Comparison of ENCODE assay signal across 10 cellular contexts in genomic region chr5:35857606-35858205, GRCh38. TPM values are rescaled to one million over a fixed set of nuclear protein-coding genes. Genes with fewer than 3 reads are reported as not detected.
DNase-seq lines count a peak whose midpoint lies in the region; ATAC-seq, FAIRE-seq and TF ChIP-seq lines count a peak whose summit lies in the region.
"Had no signal": no experiment of that assay in that cellular context is flagged by ENCODE, and none has a peak within 500 bp of the region (broad histone marks: within the 10 kb centered on the region; RNA-seq: fewer than 3 reads in every experiment).

No MANE protein-coding gene starts in this region.

- POLR2A ChIA-PET in A549 (lab: Yijun Ruan, JAX) = no interaction called here
- POLR2A ChIA-PET in activated CD8-positive, alpha-beta T cell treated with anti-CD3 and anti-CD28 coated beads, Interleukin-2, amount 10 ng/mL, durations not matched to agents 7 days and 5 days (lab: Charles Lee) = interaction anchor here (1.0 to 4.1 kb wide), 10 partner anchors 23 to 72 kb away, joined by 3 to 30 read pairs (median 5); no protein-coding TSS in a partner anchor

- H3K9me3 ChIP-seq in A549 = no peaks in the 10 kb centered on the region

- no peak for TF ChIP-seq EP300 in A549 (IDR thresholded peaks at IDR 0.05)

- H3K27me3 Mint-ChIP-seq in activated CD8-positive, alpha-beta T cell treated with anti-CD3 and anti-CD28 coated beads, Interleukin-2, amount 10 ng/mL, durations not matched to agents 7 days and 5 days (ENCODE audit: low read depth) = no peaks in the 10 kb centered on the region
- H3K27me3 Mint-ChIP-seq in immature natural killer cell (ENCODE audit: low read depth in 3 of 3) = peaks cover 0 to 2% (median 2%) of the 10 kb centered on the region in 3 donors

- H3K27ac ChIP-seq in A549 = no peak overlapping the region

- peaks cover 86% of the 10 kb centered on the region for H3K4me1 Mint-ChIP-seq in activated CD8-positive, alpha-beta T cell treated with anti-CD3 and anti-CD28 coated beads, Interleukin-2, amount 10 ng/mL, durations not matched to agents 7 days and 5 days (ENCODE audit: low read depth)
- peaks cover 29 to 73% of the 10 kb centered on the region in 2 donors for H3K4me1 Mint-ChIP-seq in immature natural killer cell

- DNase-seq in A549 (ENCODE audit: low read depth in 1 of 2, low spot score in 1 of 2) = no peak
- no peak for DNase-seq in H54 (ENCODE audit: insufficient read length, low spot score)
- no peak for DNase-seq in activated CD8-positive, alpha-beta T cell treated with anti-CD3 and anti-CD28 coated beads, Interleukin-2, amount 10 ng/mL, durations not matched to agents 7 days and 5 days
- DNase-seq in immature natural killer cell = no peak
- DNase-seq in GM20000 (ENCODE audit: low spot score) = no peak
- DNase-seq in NCI-H1417 treated with DMSO at 0.1 percent for 48 hours (lab: John Stamatoyannopoulos, UW) = no peak
- no peak for DNase-seq in NCI-H187 (lab: John Stamatoyannopoulos, UW)
- DNase-seq: activated CD4-positive, alpha-beta T cell treated with anti-CD3 and anti-CD28 coated beads for 48 hours had no signal

- WGBS in A549 (ENCODE audit: missing lambda C conversion rate) = 10% methylated on average over 2 of the region's 2 CpGs

- FAIRE-seq in A549 (lab: Jason Lieb, UNC) (no peak), H54 (lab: Jason Lieb, UNC) (peak; percentile 94)
- FAIRE-seq: G401.6 had no signal

- TF ChIP-seq CTCF in A549 (IDR thresholded peaks at IDR 0.05) (no peak), GM20000 (IDR thresholded peaks at IDR 0.05; ENCODE audit: extremely low read depth, missing control alignments) (no peak)

- H3K9me3 Mint-ChIP-seq in activated CD8-positive, alpha-beta T cell treated with anti-CD3 and anti-CD28 coated beads, Interleukin-2, amount 10 ng/mL, durations not matched to agents 7 days and 5 days (ENCODE audit: insufficient read depth) = no peaks in the 10 kb centered on the region
- no peaks in the 10 kb centered on the region for H3K9me3 Mint-ChIP-seq in immature natural killer cell

- TF ChIP-seq RAD21 in A549 (conservative IDR thresholded peaks at IDR 0.05 in 1 of 2, IDR thresholded peaks at IDR 0.05 in 1 of 2) = no peak

- peak overlapping the region; percentile 85 for H3K4me3 Mint-ChIP-seq in activated CD8-positive, alpha-beta T cell treated with anti-CD3 and anti-CD28 coated beads, Interleukin-2, amount 10 ng/mL, durations not matched to agents 7 days and 5 days
- H3K4me3 Mint-ChIP-seq in immature natural killer cell = peak overlapping the region; percentile 36 to 84 (median 64)

- no peak for TF ChIP-seq POLR2A in A549 (IDR thresholded peaks at IDR 0.05; ENCODE audit: low read length)
- TF ChIP-seq POLR2A in H54 (IDR thresholded peaks at IDR 0.05; ENCODE audit: low read depth, low read length) = no peak

- ATAC-seq in A549 (no peak), GM18861 (IDR thresholded peaks at IDR 0.05; ENCODE audit: unreplicated experiment) (no peak)
- ATAC-seq in activated CD8-positive, alpha-beta T cell treated with anti-CD3 and anti-CD28 coated beads, Interleukin-2, amount 10 ng/mL, durations not matched to agents 7 days and 5 days = no peak

- H3K27ac Mint-ChIP-seq in activated CD8-positive, alpha-beta T cell treated with anti-CD3 and anti-CD28 coated beads, Interleukin-2, amount 10 ng/mL, durations not matched to agents 7 days and 5 days = peak overlapping the region; percentile 83
- peak overlapping the region; percentile 4 to 82 (median 58) for H3K27ac Mint-ChIP-seq in immature natural killer cell

- peaks cover 48% of the 10 kb centered on the region for H3K36me3 Mint-ChIP-seq in activated CD8-positive, alpha-beta T cell treated with anti-CD3 and anti-CD28 coated beads, Interleukin-2, amount 10 ng/mL, durations not matched to agents 7 days and 5 days (ENCODE audit: low read depth)
- H3K36me3 Mint-ChIP-seq in immature natural killer cell = peaks cover 0 to 16% (median 7%) of the 10 kb centered on the region in 3 donors

- H3K4me2 ChIP-seq in A549 = no peak overlapping the region

- 0 out of 3 replicates have a peak, but pooled peaks cover 14% of the 10 kb centered on the region for H3K4me1 ChIP-seq in A549

- CTCF ChIA-PET in A549 (lab: Yijun Ruan, JAX) = interaction anchor here (0.9 to 1.0 kb wide), 2 partner anchors 13 to 24 kb away, joined by 3 to 4 read pairs; no protein-coding TSS in a partner anchor
- CTCF ChIA-PET in activated CD8-positive, alpha-beta T cell treated with anti-CD3 and anti-CD28 coated beads, Interleukin-2, amount 10 ng/mL, durations not matched to agents 7 days and 5 days (lab: Charles Lee) = interaction anchor here (1.1 to 5.6 kb wide), 12 partner anchors 22 to 207 kb away, joined by 4 to 62 read pairs (median 8); no protein-coding TSS in a partner anchor

- H3K4me3 ChIP-seq in A549 = no peak overlapping the region

TF ChIP-seq in A549, 52 proteins besides CTCF, POLR2A, EP300 and RAD21:
- TF ChIP-seq BHLHE40 (IDR thresholded peaks at IDR 0.05; ENCODE audit: low read depth, low read length) (no peak), FOSL2 (IDR thresholded peaks at IDR 0.05) (no peak; the same call in 1 of the 2 replicates), FOSL2 (CRISPR knock-in tag; IDR thresholded peaks at IDR 0.05) (peak; percentile 63), KDM1A (IDR thresholded peaks at IDR 0.05; ENCODE audit: low read depth) (no peak), EHF (CRISPR knock-in tag; IDR thresholded peaks at IDR 0.05) (no peak), KDM5A (IDR thresholded peaks at IDR 0.05) (no peak)
- TF ChIP-seq, protein P1, sequence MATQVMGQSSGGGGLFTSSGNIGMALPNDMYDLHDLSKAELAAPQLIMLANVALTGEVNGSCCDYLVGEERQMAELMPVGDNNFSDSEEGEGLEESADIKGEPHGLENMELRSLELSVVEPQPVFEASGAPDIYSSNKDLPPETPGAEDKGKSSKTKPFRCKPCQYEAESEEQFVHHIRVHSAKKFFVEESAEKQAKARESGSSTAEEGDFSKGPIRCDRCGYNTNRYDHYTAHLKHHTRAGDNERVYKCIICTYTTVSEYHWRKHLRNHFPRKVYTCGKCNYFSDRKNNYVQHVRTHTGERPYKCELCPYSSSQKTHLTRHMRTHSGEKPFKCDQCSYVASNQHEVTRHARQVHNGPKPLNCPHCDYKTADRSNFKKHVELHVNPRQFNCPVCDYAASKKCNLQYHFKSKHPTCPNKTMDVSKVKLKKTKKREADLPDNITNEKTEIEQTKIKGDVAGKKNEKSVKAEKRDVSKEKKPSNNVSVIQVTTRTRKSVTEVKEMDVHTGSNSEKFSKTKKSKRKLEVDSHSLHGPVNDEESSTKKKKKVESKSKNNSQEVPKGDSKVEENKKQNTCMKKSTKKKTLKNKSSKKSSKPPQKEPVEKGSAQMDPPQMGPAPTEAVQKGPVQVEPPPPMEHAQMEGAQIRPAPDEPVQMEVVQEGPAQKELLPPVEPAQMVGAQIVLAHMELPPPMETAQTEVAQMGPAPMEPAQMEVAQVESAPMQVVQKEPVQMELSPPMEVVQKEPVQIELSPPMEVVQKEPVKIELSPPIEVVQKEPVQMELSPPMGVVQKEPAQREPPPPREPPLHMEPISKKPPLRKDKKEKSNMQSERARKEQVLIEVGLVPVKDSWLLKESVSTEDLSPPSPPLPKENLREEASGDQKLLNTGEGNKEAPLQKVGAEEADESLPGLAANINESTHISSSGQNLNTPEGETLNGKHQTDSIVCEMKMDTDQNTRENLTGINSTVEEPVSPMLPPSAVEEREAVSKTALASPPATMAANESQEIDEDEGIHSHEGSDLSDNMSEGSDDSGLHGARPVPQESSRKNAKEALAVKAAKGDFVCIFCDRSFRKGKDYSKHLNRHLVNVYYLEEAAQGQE (IDR thresholded peaks at IDR 0.05) = no peak

RNA-seq across cellular contexts. Expression of gene IL7R, which starts 1.0 kb away (rescaled TPM):
- polyA plus RNA-seq in A549 (2011; rRNA removed) (0.18 and 0.25 TPM in 2 replicates), A549 (2017; fragmentation: RNase III; extraction: RNeasy Plus Mini Kit Qiagen cat#74134 plus additional on column Dnase treatment) (0.11 to 0.51 TPM (median 0.13 TPM) in 3 replicates), immature natural killer cell (10 to 100 TPM; 36.8 to 70.9 (median 65.6) TPM)
- polyA plus RNA-seq in A549 (2012; cell fraction: cytosol; rRNA removed) = 0.03 and 0.04 TPM in 2 replicates
- polyA plus RNA-seq in A549 (2012; cell fraction: nucleus; rRNA removed) = 0.10 and 0.16 TPM in 2 replicates
- 1.0 TPM in 1 of 2 replicates, not detected in the other for polyA minus RNA-seq in A549 (2011; rRNA and poly(A)+ RNA removed)
- 10 to 100 TPM; 45.4 to 48.4 TPM for total RNA-seq in activated CD8-positive, alpha-beta T cell treated with anti-CD3 and anti-CD28 coated beads, Interleukin-2, amount 10 ng/mL, durations not matched to agents 7 days and 5 days

Comparison
In these comparisons a context has a peak if more than half of its experiments do, and no peak if none do; other contexts are left out.
1. RNA of gene IL7R, which starts 1.0 kb away (polyA plus RNA-seq): 36.8 to 70.9 TPM in immature natural killer cell; 0.03 to 0.51 TPM in A549; every median in the first group is over 10 times any median in the second.